Comparison of ENCODE assay signal across 3 cellular contexts in the genomic region with DNA sequence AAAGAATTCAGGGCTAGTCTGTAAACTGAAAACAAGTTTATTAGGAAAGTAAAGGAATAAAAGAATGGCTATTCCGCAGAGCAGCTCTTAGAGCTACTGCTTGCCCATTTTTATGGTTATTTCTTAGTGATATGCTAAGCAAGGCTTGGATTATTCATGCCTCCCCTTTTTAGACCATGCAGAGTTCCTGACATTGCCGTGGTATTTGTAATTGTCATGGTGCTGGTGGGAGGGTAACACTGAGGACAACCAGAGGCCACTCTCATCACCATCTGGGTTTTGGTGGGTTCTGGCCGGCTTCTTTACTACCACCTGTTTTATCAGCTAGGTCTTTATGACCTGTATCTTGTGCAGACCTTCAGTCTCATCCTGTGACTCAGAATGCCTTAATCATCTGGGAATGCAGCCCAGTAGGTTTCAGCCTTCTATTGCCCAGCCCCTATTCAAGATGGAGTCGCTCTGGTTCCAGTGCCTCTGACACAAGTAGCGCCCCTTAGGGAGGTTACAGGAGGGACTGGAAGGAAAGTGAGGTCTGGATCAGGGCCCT. TPM values are rescaled to one million over a fixed set of nuclear protein-coding genes. Genes with fewer than 3 reads are reported as not detected.
"Had no signal": no experiment of that assay in that cellular context is flagged by ENCODE, and none has a peak within 500 bp of the region (broad histone marks: within the 10 kb centered on the region; RNA-seq: fewer than 3 reads in every experiment).

No MANE protein-coding gene starts in this region.

RNA-seq across cellular contexts. Expression of gene XG, which starts 3.4 kb away (rescaled TPM):
- total RNA-seq: epithelial cell of proximal tubule; left lobe of liver; natural killer cell treated with Interleukin-12 subunit alpha and Interleukin-12 subunit beta and Interleukin-15 and Interleukin-18, amount 100 ng/mL, for 72 hours had no signal
